In the genomic region with DNA sequence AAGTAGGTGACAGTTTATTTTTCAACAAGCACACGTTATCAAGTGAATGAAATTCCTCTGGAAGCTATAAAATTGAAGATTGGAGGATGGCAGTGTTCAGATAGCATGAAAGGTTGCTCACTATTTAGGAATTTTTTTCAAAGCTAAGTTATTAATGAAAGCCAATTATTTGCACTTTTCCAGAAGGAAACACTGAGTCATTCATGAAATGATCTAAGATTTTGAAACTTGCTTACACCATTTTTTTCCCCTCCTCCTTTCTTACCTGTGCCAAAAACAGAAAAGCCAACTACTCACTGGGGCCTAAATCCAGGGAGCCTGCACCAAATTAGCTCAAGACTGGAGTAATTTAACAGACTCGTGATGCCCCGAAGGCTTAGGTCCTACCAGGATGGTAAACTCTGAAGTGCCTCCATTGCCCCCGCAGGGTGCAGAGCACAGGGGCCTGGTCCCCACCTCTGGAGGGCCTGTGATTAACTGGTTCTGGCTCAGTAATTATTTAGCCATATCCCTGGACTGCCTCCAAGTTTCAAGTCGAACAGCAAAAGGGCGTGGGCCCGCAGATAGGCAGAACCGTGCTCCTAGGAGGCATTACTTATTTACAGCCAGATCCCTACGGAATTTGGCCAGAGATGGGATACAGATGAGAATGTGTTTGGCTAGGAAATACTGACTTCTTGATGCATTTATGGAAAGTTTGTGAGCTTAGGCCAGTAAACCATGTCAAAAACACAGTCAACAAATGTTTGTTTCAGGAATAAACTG, we compare ENCODE assay signal across 8 cellular contexts. TPM values are rescaled to one million over a fixed set of nuclear protein-coding genes. Genes with fewer than 3 reads are reported as not detected.
DNase-seq lines count a peak whose midpoint lies in the region; TF ChIP-seq lines count a peak whose summit lies in the region.

No MANE protein-coding gene starts in this region.

- peak overlapping the region; percentile 68 for H3K4me2 ChIP-seq in hepatocyte

- H3K27ac ChIP-seq in hepatocyte (peak overlapping the region; percentile 92), skeletal muscle tissue (ENCODE audit: low read depth, low read length) (peak overlapping the region; percentile 78)

- H3K36me3 ChIP-seq in adipocyte (ENCODE audit: control insufficient read depth, insufficient read depth, low read length, severe bottlenecking) (no peaks in the 10 kb centered on the region), hepatocyte (replicated peaks; ENCODE audit: insufficient read depth, low read depth) (no peaks in the 10 kb centered on the region), skeletal muscle tissue (ENCODE audit: control insufficient read depth in 3 of 3, insufficient read depth in 3 of 3, low read length in 3 of 3) (no peaks in the 10 kb centered on the region)

- H3K79me2 ChIP-seq in hepatocyte: no peaks in the 10 kb centered on the region

- H3K9me3 ChIP-seq in adipocyte (ENCODE audit: control insufficient read depth, low read length) (no peaks in the 10 kb centered on the region), hepatocyte (ENCODE audit: low read depth) (no peaks in the 10 kb centered on the region), skeletal muscle tissue (ENCODE audit: control insufficient read depth in 3 of 3, low read length in 3 of 3) (no peaks in the 10 kb centered on the region)

- WGBS in hepatocyte (ENCODE audit: low lambda C conversion rate, missing lambda C conversion rate): 20% methylated on average over 9 of the region's 9 CpGs

- no peaks in the 10 kb centered on the region for H3K9me2 ChIP-seq in hepatocyte (replicated peaks; ENCODE audit: insufficient read depth)

- H3K27me3 ChIP-seq in adipocyte (replicated peaks; ENCODE audit: control insufficient read depth, insufficient read depth, low read length): no peaks in the 10 kb centered on the region
- H3K27me3 ChIP-seq in hepatocyte: no peaks in the 10 kb centered on the region
- no peaks in the 10 kb centered on the region for H3K27me3 ChIP-seq in skeletal muscle tissue (ENCODE audit: control insufficient read depth in 3 of 3, insufficient read depth in 3 of 3, low read length in 3 of 3)

- peaks cover 38% of the 10 kb centered on the region for H3K4me1 ChIP-seq in adipocyte (ENCODE audit: control insufficient read depth, insufficient read depth, low read length)
- H3K4me1 ChIP-seq in hepatocyte (ENCODE audit: insufficient read depth): peaks cover 33% of the 10 kb centered on the region
- peaks cover 2 to 21% (median 9%) of the 10 kb centered on the region in 3 donors for H3K4me1 ChIP-seq in skeletal muscle tissue (ENCODE audit: control insufficient read depth in 3 of 3, insufficient read depth in 3 of 3, low read length in 3 of 3)

- H3K9ac ChIP-seq in adipocyte (ENCODE audit: low read length) (peak overlapping the region; percentile 89), skeletal muscle tissue (ENCODE audit: low read depth in 1 of 3, low read length in 3 of 3) (no peak overlapping the region)

- peak overlapping the region; percentile 24 for H2AFZ ChIP-seq in hepatocyte

- H4K20me1 ChIP-seq in hepatocyte (ENCODE audit: insufficient read depth, poor library complexity, severe bottlenecking): no peaks in the 10 kb centered on the region

- H3K4me3 ChIP-seq in adipocyte (ENCODE audit: low read length) (peak overlapping the region; percentile 15), hepatocyte (no peak overlapping the region), skeletal muscle tissue (ENCODE audit: low read length in 3 of 3) (no peak overlapping the region)

- no peak for TF ChIP-seq CTCF in hepatocyte (IDR thresholded peaks at IDR 0.05; ENCODE audit: poor library complexity)

- DNase-seq in SKM-1 (lab: John Stamatoyannopoulos, UW; ENCODE audit: unreplicated experiment) (peak; percentile 66), SKM-1 treated with dmso at 0.1 percent for 144 hours (lab: John Stamatoyannopoulos, UW; ENCODE audit: unreplicated experiment) (no peak), NCI-H2171 (lab: John Stamatoyannopoulos, UW) (peak; percentile 39), adipocyte (ENCODE audit: low read depth) (peak; percentile 76), hepatocyte (ENCODE audit: low spot score) (peak; percentile 66), NCI-H748 treated with DMSO at 0.1 percent for 48 hours (lab: John Stamatoyannopoulos, UW) (no peak), SHP77 treated with DMSO at 0.1 percent for 48 hours (lab: John Stamatoyannopoulos, UW) (no peak)

RNA-seq across cellular contexts. Expression of gene ZNF217, which starts 28.0 kb away (rescaled TPM):
- total RNA-seq in hepatocyte: 32.4 and 39.9 TPM in 2 replicates
- 4.7 and 6.6 TPM in 2 replicates for polyA plus RNA-seq in hepatocyte
- 8.4 TPM for total RNA-seq in skeletal muscle tissue

Comparison
In these comparisons a context has a peak if more than half of its experiments do, and no peak if none do; other contexts are left out.
1. DNase-seq: peak in SKM-1 (single experiment), NCI-H2171 (single experiment), adipocyte (single experiment) and hepatocyte (single experiment); none in SKM-1 treated with dmso at 0.1 percent for 144 hours (single experiment), NCI-H748 treated with DMSO at 0.1 percent for 48 hours (single experiment) and SHP77 treated with DMSO at 0.1 percent for 48 hours (single experiment).